ENCODE assay signal across 15 cellular contexts in genomic region chr22:40679964-40680818, GRCh38. TPM values are rescaled to one million over a fixed set of nuclear protein-coding genes. Genes with fewer than 3 reads are reported as not detected.
DNase-seq lines count a peak whose midpoint lies in the region; ATAC-seq, FAIRE-seq and TF ChIP-seq lines count a peak whose summit lies in the region.
"Had no signal": no experiment of that assay in that cellular context is flagged by ENCODE, and none has a peak within 500 bp of the region (broad histone marks: within the 10 kb centered on the region; RNA-seq: fewer than 3 reads in every experiment).

No MANE protein-coding gene starts in this region.

- peaks cover 4% of the 10 kb centered on the region for H3K27me3 Mint-ChIP-seq in chondrocyte (ENCODE audit: low read depth)

- H3K36me3 ChIP-seq in right lobe of liver = no peaks in the 10 kb centered on the region
- H3K36me3 ChIP-seq: HAP-1, spleen had no signal

- H3K27me3 ChIP-seq in right cardiac atrium (ENCODE audit: control insufficient read depth, insufficient read depth) = no peaks in the 10 kb centered on the region
- no peaks in the 10 kb centered on the region for H3K27me3 ChIP-seq in right lobe of liver

- peaks cover 8% of the 10 kb centered on the region for H3K4me1 ChIP-seq in right cardiac atrium (ENCODE audit: control insufficient read depth, insufficient read depth, low read length)
- peaks cover 0 to 46% (median 18%) of the 10 kb centered on the region in 4 donors for H3K4me1 ChIP-seq in right lobe of liver
- H3K4me1 ChIP-seq: HAP-1 had no signal

- TF ChIP-seq CTCF in chondrocyte (IDR thresholded peaks at IDR 0.05) (peak; percentile 32), right lobe of liver (IDR thresholded peaks at IDR 0.05) (no peak)

- no peak for FAIRE-seq in GM12891 (lab: Jason Lieb, UNC)
- FAIRE-seq: GM18507 had no signal

- TF ChIP-seq POLR2A in right lobe of liver (IDR thresholded peaks at IDR 0.05) = no peak
- TF ChIP-seq POLR2A in GM12891 (IDR thresholded peaks at IDR 0.05; ENCODE audit: low read depth, low read length) = no peak

- peaks cover 31% of the 10 kb centered on the region for H3K4me1 Mint-ChIP-seq in chondrocyte (ENCODE audit: low read depth)

- no peaks in the 10 kb centered on the region for H3K9me3 Mint-ChIP-seq in chondrocyte (ENCODE audit: low read depth)
- H3K9me3 Mint-ChIP-seq: CD4-positive, CD25-positive, alpha-beta regulatory T cell had no signal

- ATAC-seq in right cardiac atrium (peak; percentile 18 to 19), Right ventricle myocardium inferior (no peak), right lobe of liver (no peak)
- ATAC-seq in stimulated activated naive CD8-positive, alpha-beta T cell treated with anti-CD3 and anti-CD28 coated beads, Interleukin-15, Interleukin-2, amounts not matched to agents 100 U/mL and 50 U/mL, for 24 hours = no peak

- H3K27ac ChIP-seq in right cardiac atrium (ENCODE audit: low read length) (peak overlapping the region; percentile 22), right lobe of liver (peak overlapping the region; percentile 53 to 87 (median 71))
- H3K27ac ChIP-seq: SK-N-MC, spleen had no signal

- DNase-seq in right cardiac atrium = no peak
- DNase-seq in Right ventricle myocardium inferior (ENCODE audit: missing footprints) = no peak
- DNase-seq in chondrocyte (ENCODE audit: low spot score) = no peak
- no peak for DNase-seq in right lobe of liver
- no peak for DNase-seq in GM12891 (ENCODE audit: insufficient read length, low spot score)
- DNase-seq in stimulated activated naive CD8-positive, alpha-beta T cell treated with anti-CD3 and anti-CD28 coated beads, Interleukin-15, Interleukin-2, amounts not matched to agents 100 U/mL and 50 U/mL, for 24 hours = no peak
- DNase-seq in NCI-H1436 treated with DMSO at 0.1 percent for 48 hours (lab: John Stamatoyannopoulos, UW) = no peak
- DNase-seq in stimulated activated CD4-positive, alpha-beta T cell treated with anti-CD3 and anti-CD28 coated beads, Interleukin-12 subunit alpha, Interleukin-12 subunit beta, amount 100 ng/mL, for 4 hours = no peak
- DNase-seq: CD4-positive, CD25-positive, alpha-beta regulatory T cell; central memory CD4-positive, alpha-beta T cell; spleen; stimulated activated naive CD4-positive, alpha-beta T cell had no signal

- H3K9me3 ChIP-seq in right cardiac atrium (ENCODE audit: control insufficient read depth, low read length) = no peaks in the 10 kb centered on the region
- H3K9me3 ChIP-seq in right lobe of liver = no peaks in the 10 kb centered on the region
- H3K9me3 ChIP-seq: HAP-1, spleen had no signal

- WGBS in right cardiac atrium = 32% methylated on average over 9 of the region's 9 CpGs
- WGBS in right lobe of liver (ENCODE audit: insufficient coverage, low coverage, low lambda C conversion rate, missing lambda C conversion rate) = 35% methylated on average over 7 of the region's 9 CpGs

- H3K36me3 Mint-ChIP-seq in chondrocyte (ENCODE audit: low read depth) = no peaks in the 10 kb centered on the region
- H3K36me3 Mint-ChIP-seq: CD4-positive, CD25-positive, alpha-beta regulatory T cell had no signal

- intact Hi-C loops in right cardiac atrium (cut with DNase I) = loop anchor here in 3 of 4 donors (5.0 to 10.0 kb wide), 2 partner anchors 75 to 77 kb away; no protein-coding TSS in a partner anchor
- intact Hi-C loops in Right ventricle myocardium inferior (cut with DNase I) = no loop called here
- intact Hi-C loops in right lobe of liver (cut with DNase I) = no loop called here

- peak overlapping the region; percentile 36 for H3K4me3 ChIP-seq in right cardiac atrium (ENCODE audit: low read length)
- peak overlapping the region in 1 of 3 donors; percentile 51 for H3K4me3 ChIP-seq in right lobe of liver
- H3K4me3 ChIP-seq: HAP-1, SK-N-MC had no signal

- no peak overlapping the region for H3K4me3 Mint-ChIP-seq in chondrocyte (ENCODE audit: unreplicated experiment)
- H3K4me3 Mint-ChIP-seq: CD4-positive, CD25-positive, alpha-beta regulatory T cell had no signal

- no peak overlapping the region for H3K27ac Mint-ChIP-seq in chondrocyte (ENCODE audit: unreplicated experiment)
- H3K27ac Mint-ChIP-seq: CD4-positive, CD25-positive, alpha-beta regulatory T cell had no signal

TF ChIP-seq in GM12891, 5 proteins besides CTCF, POLR2A, EP300 and RAD21:
- TF ChIP-seq POLR2AphosphoS5 (IDR thresholded peaks at IDR 0.05; ENCODE audit: low read depth, low read length) (no peak), SPI1 (IDR thresholded peaks at IDR 0.05; ENCODE audit: low read depth, low read length) (no peak), PAX5 (IDR thresholded peaks at IDR 0.05; ENCODE audit: insufficient read depth, low read length, severe bottlenecking) (no peak), POU2F2 (IDR thresholded peaks at IDR 0.05; ENCODE audit: low read depth, low read length) (no peak), TAF1 (IDR thresholded peaks at IDR 0.05; ENCODE audit: low read depth, low read length) (no peak)

RNA-seq across cellular contexts. Expression of gene MCHR1, which starts 0.9 kb away (rescaled TPM):
- total RNA-seq in right cardiac atrium = 1 to 10 TPM; 1.3 to 3.2 (median 2.1) TPM
- polyA plus RNA-seq in right cardiac atrium = 2.0 TPM
- 1.2 TPM for total RNA-seq in Right ventricle myocardium inferior
- 0.17 to 0.38 TPM in 2 of 3 replicates, not detected in the other for total RNA-seq in chondrocyte
- 1 to 10 TPM; 1.1 to 3.7 (median 1.9) TPM for total RNA-seq in right lobe of liver
- polyA plus RNA-seq in GM12891 (2012; ENCODE audit: low read depth, missing spikeins) = not detected
- total RNA-seq: CD4-positive, CD25-positive, alpha-beta regulatory T cell had no signal
- polyA plus RNA-seq: CD4-positive, CD25-positive, alpha-beta regulatory T cell had no signal

RNA-seq across cellular contexts. Expression of gene MRTFA, which starts 43.7 kb away (rescaled TPM):
- total RNA-seq in right cardiac atrium = 10 to 100 TPM; 29.3 to 40.2 (median 31.8) TPM
- polyA plus RNA-seq in right cardiac atrium = 22.2 TPM
- total RNA-seq in Right ventricle myocardium inferior = 26.7 TPM
- 58.2 to 69.8 TPM (median 65.3 TPM) in 3 replicates for total RNA-seq in chondrocyte
- 10 to 100 TPM in 5 of 6 experiments, 1 to 10 TPM in 1; 9.3 to 20.6 (median 16.3) TPM for total RNA-seq in right lobe of liver
- 28.1 TPM for polyA plus RNA-seq in GM12891 (2012; ENCODE audit: low read depth, missing spikeins)

Comparison
In these comparisons a context has a peak if more than half of its experiments do, and no peak if none do; other contexts are left out.
1. ATAC-seq: peak in right cardiac atrium (2 of 2); none in Right ventricle myocardium inferior (single experiment), right lobe of liver (0 of 4) and stimulated activated naive CD8-positive, alpha-beta T cell treated with anti-CD3 and anti-CD28 coated beads, Interleukin-15, Interleukin-2, amounts not matched to agents 100 U/mL and 50 U/mL, for 24 hours (single experiment).
2. intact Hi-C loops: an anchor here in right cardiac atrium (5.0 to 10.0 kb wide); none called in Right ventricle myocardium inferior and right lobe of liver.